ENCODE assay signal across 23 cellular contexts in genomic region chr5:95519681-95520080, GRCh38.
"Had no signal": no experiment of that assay in that cellular context is flagged by ENCODE, and none has a peak within 500 bp of the region (broad histone marks: within the 10 kb centered on the region; RNA-seq: fewer than 3 reads in every experiment).

No MANE protein-coding gene starts in this region.

- H3K4me1 Mint-ChIP-seq: nephron progenitor cell had no signal

- H3K27me3 Mint-ChIP-seq: naive thymus-derived CD8-positive, alpha-beta T cell; type B pancreatic cell had no signal

- H3K4me3 ChIP-seq: coronary artery, esophagus muscularis mucosa, lower lobe of right lung, prostate gland, right atrium auricular region, smooth muscle cell, stomach, testis, tibial artery had no signal

- H3K9me3 Mint-ChIP-seq: naive thymus-derived CD8-positive, alpha-beta T cell; nephron progenitor cell; type B pancreatic cell had no signal

- H3K4me3 Mint-ChIP-seq: naive thymus-derived CD8-positive, alpha-beta T cell; nephron progenitor cell; type B pancreatic cell had no signal

- DNase-seq: dermis blood vessel endothelial cell; effector memory CD4-positive, alpha-beta T cell; foreskin melanocyte; hypothalamus; left ventricle myocardium superior; lower lobe of right lung; naive thymus-derived CD8-positive, alpha-beta T cell; nephron progenitor cell; nucleus accumbens; stimulated activated CD4-positive, alpha-beta T cell treated with anti-CD3 and anti-CD28 coated beads, Interleukin-12 subunit alpha, Interleukin-12 subunit beta, amount 100 ng/mL, for 4 hours; stimulated activated CD4-positive, alpha-beta T cell treated with anti-CD3 and anti-CD28 coated beads, Interleukin-1b, Interleukin-23, amount 100 ng/mL, for 48 hours; stimulated activated CD4-positive, alpha-beta T cell treated with anti-CD3 and anti-CD28 coated beads, Interleukin-4, amount 100 ng/mL, for 1 hour; stimulated activated CD8-positive, alpha-beta memory T cell treated with anti-CD3 and anti-CD28 coated beads, Interleukin-4, amount 100 ng/mL, for 48 hours; stimulated activated naive CD4-positive, alpha-beta T cell treated with Interleukin-2 at 50 U/mL for 16 hours; stomach; testis; tibial artery had no signal

- H3K27ac Mint-ChIP-seq: type B pancreatic cell had no signal
